Comparison of ENCODE assay signal across 20 cellular contexts in genomic region chr1:248573856-248574255, GRCh38. TPM values are rescaled to one million over a fixed set of nuclear protein-coding genes. Genes with fewer than 3 reads are reported as not detected.
"Had no signal": no experiment of that assay in that cellular context is flagged by ENCODE, and none has a peak within 500 bp of the region (broad histone marks: within the 10 kb centered on the region; RNA-seq: fewer than 3 reads in every experiment).

No MANE protein-coding gene starts in this region.

RNA-seq across cellular contexts. Expression of gene OR2T34, which starts 0.7 kb away (rescaled TPM):
- total RNA-seq: naive thymus-derived CD4-positive, alpha-beta T cell; natural killer cell; occipital lobe; osteocyte; pancreas; posterior vena cava; prostate gland; pulmonary artery endothelial cell; right atrium auricular region; sciatic nerve; smooth muscle cell; stomach; subcutaneous adipose tissue; temporal lobe; thoracic aorta; thyroid gland; tibial nerve; upper lobe of left lung; urinary bladder; vagina had no signal

RNA-seq across cellular contexts. Expression of gene OR2T29, which starts 11.3 kb away (rescaled TPM):
- total RNA-seq: naive thymus-derived CD4-positive, alpha-beta T cell; natural killer cell; occipital lobe; osteocyte; posterior vena cava; prostate gland; pulmonary artery endothelial cell; right atrium auricular region; sciatic nerve; smooth muscle cell; stomach; subcutaneous adipose tissue; temporal lobe; thoracic aorta; thyroid gland; tibial nerve; upper lobe of left lung; urinary bladder; vagina had no signal

RNA-seq across cellular contexts. Expression of gene OR2T10, which starts 23.6 kb away (rescaled TPM):
- total RNA-seq: naive thymus-derived CD4-positive, alpha-beta T cell; natural killer cell; occipital lobe; osteocyte; posterior vena cava; prostate gland; pulmonary artery endothelial cell; right atrium auricular region; sciatic nerve; smooth muscle cell; stomach; subcutaneous adipose tissue; temporal lobe; thoracic aorta; thyroid gland; tibial nerve; upper lobe of left lung; urinary bladder; vagina had no signal
